8 cellular contexts compared by ENCODE assay signal in genomic region chr1:41573803-41574713, GRCh38.
DNase-seq lines count a peak whose midpoint lies in the region; ATAC-seq and TF ChIP-seq lines count a peak whose summit lies in the region.

No MANE protein-coding gene starts in this region.

- intact Hi-C loops in CD8-positive, alpha-beta T cell (cut with DNase I, micrococcal nuclease), result loop anchor here (1.0 to 10.0 kb wide), 12 partner anchors 181 to 1171 kb away; partner anchors contain the start of gene CLDN19 (in 1 of the 2)
- intact Hi-C loops in left cardiac atrium (cut with DNase I), result loop anchor here (5.0 to 10.0 kb wide), 3 partner anchors 91 to 221 kb away; no protein-coding TSS in a partner anchor

- H3K4me3 Mint-ChIP-seq in CD8-positive, alpha-beta T cell, result no peak overlapping the region

- H3K36me3 Mint-ChIP-seq in CD8-positive, alpha-beta T cell, result peaks cover 6% of the 10 kb centered on the region

- H3K27ac Mint-ChIP-seq in CD8-positive, alpha-beta T cell, result no peak overlapping the region

- H3K27ac ChIP-seq in CD8-positive, alpha-beta T cell (ENCODE audit: low read depth, low read length), result no peak overlapping the region

- POLR2A ChIA-PET in CD8-positive, alpha-beta T cell (lab: Charles Lee), result interaction anchor here (0.9 kb wide), 1 partner anchor 100 kb away, joined by 3 read pairs; no protein-coding TSS in a partner anchor

- no peaks in the 10 kb centered on the region for H3K27me3 ChIP-seq in CD8-positive, alpha-beta T cell (ENCODE audit: insufficient read depth, low read length)
- H3K27me3 ChIP-seq in adipocyte (replicated peaks; ENCODE audit: control insufficient read depth, insufficient read depth, low read length), result no peaks in the 10 kb centered on the region

- no peaks in the 10 kb centered on the region for H3K9me3 ChIP-seq in CD8-positive, alpha-beta T cell (ENCODE audit: low read length)
- no peaks in the 10 kb centered on the region for H3K9me3 ChIP-seq in adipocyte (ENCODE audit: control insufficient read depth, low read length)

- no peak overlapping the region for H3K4me3 ChIP-seq in CD8-positive, alpha-beta T cell (ENCODE audit: low read depth, low read length)
- H3K4me3 ChIP-seq in adipocyte (ENCODE audit: low read length), result no peak overlapping the region

- peaks cover 8% of the 10 kb centered on the region for H3K4me1 Mint-ChIP-seq in CD8-positive, alpha-beta T cell (ENCODE audit: low read depth)

- H3K4me1 ChIP-seq in CD8-positive, alpha-beta T cell (ENCODE audit: insufficient read depth, low read length), result peaks cover 9% of the 10 kb centered on the region
- peaks cover 22% of the 10 kb centered on the region for H3K4me1 ChIP-seq in adipocyte (ENCODE audit: control insufficient read depth, insufficient read depth, low read length)

- no peaks in the 10 kb centered on the region for H3K27me3 Mint-ChIP-seq in CD8-positive, alpha-beta T cell (ENCODE audit: low read depth)

- no peaks in the 10 kb centered on the region for H3K36me3 ChIP-seq in CD8-positive, alpha-beta T cell (ENCODE audit: insufficient read depth, low read length)
- H3K36me3 ChIP-seq in adipocyte (ENCODE audit: control insufficient read depth, insufficient read depth, low read length, severe bottlenecking), result no peaks in the 10 kb centered on the region

- CTCF ChIA-PET in CD8-positive, alpha-beta T cell (lab: Charles Lee), result interaction anchor here (0.6 to 8.3 kb wide), 51 partner anchors 8 to 720 kb away, joined by 3 to 95 read pairs (median 4); no protein-coding TSS in a partner anchor

- peak; percentile 64 to 87 (median 80) for DNase-seq in CD8-positive, alpha-beta T cell
- peak; percentile 41 for DNase-seq in NCI-H1417 treated with DMSO at 0.1 percent for 48 hours (lab: John Stamatoyannopoulos, UW)
- peak; percentile 69 for DNase-seq in T follicular helper cell (ENCODE audit: low read depth)
- peak; percentile 95 for DNase-seq in adipocyte (ENCODE audit: low read depth)
- DNase-seq in left cardiac atrium, result peak; percentile 85
- DNase-seq in renal cortical epithelial cell (ENCODE audit: low read depth), result peak; percentile 62
- DNase-seq in OCI-M2 (lab: John Stamatoyannopoulos, UW; ENCODE audit: unreplicated experiment), result no peak

- no peaks in the 10 kb centered on the region for H3K9me3 Mint-ChIP-seq in CD8-positive, alpha-beta T cell

- peak; percentile 97 for ATAC-seq in CD8-positive, alpha-beta T cell
- ATAC-seq in GM21786 (IDR thresholded peaks at IDR 0.05; ENCODE audit: unreplicated experiment) (peak; percentile 72), left cardiac atrium (peak; percentile 92 to 96)

- peak; percentile 85 for TF ChIP-seq CTCF in CD8-positive, alpha-beta T cell (IDR thresholded peaks at IDR 0.05)

- H3K9ac ChIP-seq in adipocyte (ENCODE audit: low read length), result no peak overlapping the region
